In the genomic region with DNA sequence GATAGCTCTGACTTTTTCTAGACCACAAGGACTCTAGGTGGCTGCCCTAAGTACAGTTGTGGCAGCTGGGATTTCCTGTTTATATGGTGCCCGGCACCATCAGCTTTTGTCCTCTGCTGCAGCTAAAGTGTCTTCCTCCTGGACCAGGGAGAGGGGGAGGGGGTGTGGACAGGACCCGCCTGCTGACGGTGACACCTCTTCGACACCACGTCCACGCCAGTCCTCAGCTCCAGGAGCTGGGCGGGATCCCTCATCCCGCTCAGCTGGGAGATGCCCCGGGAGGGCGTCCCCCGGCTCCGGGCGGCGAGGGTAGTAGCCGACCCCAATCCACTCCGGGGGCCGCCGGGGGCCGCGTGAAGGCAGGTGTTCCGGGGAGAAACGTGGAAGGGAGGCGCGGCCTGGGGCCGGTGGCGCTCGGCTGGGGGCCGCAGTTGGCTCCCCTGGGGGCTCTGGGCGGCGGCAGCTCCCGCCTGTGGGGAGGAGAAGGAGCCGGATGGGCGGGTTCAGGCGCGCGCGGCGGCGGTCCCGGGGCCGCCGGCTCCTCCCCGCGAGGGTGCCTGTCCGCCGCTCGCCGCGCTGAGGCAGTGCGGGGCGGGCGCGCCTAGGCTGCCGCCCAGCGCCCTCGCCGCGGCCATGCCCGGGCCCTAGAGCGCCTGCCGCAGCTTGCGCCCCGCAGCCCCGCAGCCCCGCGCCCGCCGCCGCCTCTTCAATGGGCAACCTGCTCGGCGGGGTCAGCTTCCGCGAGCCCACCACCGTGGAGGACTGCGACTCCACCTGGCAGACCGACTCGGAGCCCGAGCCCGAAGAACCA, we compare ENCODE assay signal across 8 cellular contexts. TPM values are rescaled to one million over a fixed set of nuclear protein-coding genes. Genes with fewer than 3 reads are reported as not detected.
DNase-seq lines count a peak whose midpoint lies in the region; ATAC-seq and TF ChIP-seq lines count a peak whose summit lies in the region.

A gene (plus strand): TSS at position 584 of the 811 bp plus-strand sequence. CDS start 126 bp downstream, at position 710.

- H3K79me2 ChIP-seq in GM23248 (ENCODE audit: insufficient read depth), result peaks cover 40% of the 10 kb centered on the region

- H3K36me3 ChIP-seq in GM23248 (ENCODE audit: low read depth) (no peaks in the 10 kb centered on the region), RWPE2 (ENCODE audit: low read depth) (peaks cover 10% of the 10 kb centered on the region), stomach (no peaks in the 10 kb centered on the region)

- H4K20me1 ChIP-seq in GM23248 (ENCODE audit: insufficient read depth), result no peaks in the 10 kb centered on the region

- H3K9me3 Mint-ChIP-seq in nephron progenitor cell, result no peaks in the 10 kb centered on the region

- ATAC-seq in RWPE2 (ENCODE audit: low read depth), result peak; percentile 91

- H3K27ac ChIP-seq in GM23248 (peak within 1 kb of the TSS; percentile 54), RWPE2 (ENCODE audit: poor library complexity, severe bottlenecking) (peak within 1 kb of the TSS; percentile 56), stomach (peak within 1 kb of the TSS; percentile 81 to 96 (median 92))

- H3K9me3 ChIP-seq in GM23248 (ENCODE audit: low read depth) (no peaks in the 10 kb centered on the region), RWPE2 (ENCODE audit: severe bottlenecking) (no peaks in the 10 kb centered on the region), stomach (no peaks in the 10 kb centered on the region)

- TF ChIP-seq CTCF in RWPE2 (IDR thresholded peaks at IDR 0.05; ENCODE audit: poor library complexity, severe bottlenecking) (peak; percentile 56), nephron progenitor cell (IDR thresholded peaks at IDR 0.05) (no peak), stomach (IDR thresholded peaks at IDR 0.05) (peak in 1 of 7 experiments; percentile 46)

- peak within 1 kb of the TSS; percentile 97 for H2AFZ ChIP-seq in GM23248

- H3K4me1 Mint-ChIP-seq in nephron progenitor cell, result peaks cover 56% of the 10 kb centered on the region

- H3K4me2 ChIP-seq in GM23248 (ENCODE audit: unreplicated experiment), result peak within 1 kb of the TSS; percentile 90

- H3F3A ChIP-seq in GM23248 (ENCODE audit: insufficient read depth), result peaks cover 12% of the 10 kb centered on the region

- in situ Hi-C loops in GM23248 (cut with MboI), result no loop called here

- WGBS in GM23248 (ENCODE audit: low coverage in 1 of 2, low lambda C conversion rate in 2 of 2, missing lambda C conversion rate in 2 of 2), 2 experiments, result 1 to 2% methylated on average over 30 to 56 of the region's 79 CpGs
- 0 to 1% (median 0%) methylated on average over 2 to 73 of the region's 79 CpGs for WGBS in stomach, 5 donors

- H3K27me3 ChIP-seq in GM23248 (replicated peaks; ENCODE audit: insufficient read depth), result no peaks in the 10 kb centered on the region
- no peaks in the 10 kb centered on the region for H3K27me3 ChIP-seq in RWPE2 (ENCODE audit: insufficient read depth, poor library complexity, severe bottlenecking)
- H3K27me3 ChIP-seq in stomach, result no peaks in the 10 kb centered on the region

- no peak for TF ChIP-seq POLR2A in stomach (IDR thresholded peaks at IDR 0.05)

- no peaks in the 10 kb centered on the region for H3K9me2 ChIP-seq in GM23248 (ENCODE audit: insufficient read depth)

- H3K4me3 Mint-ChIP-seq in nephron progenitor cell, result peak within 1 kb of the TSS; percentile 88

- peaks cover 31% of the 10 kb centered on the region for H3K4me1 ChIP-seq in GM23248 (ENCODE audit: insufficient read depth)
- H3K4me1 ChIP-seq in RWPE2 (ENCODE audit: insufficient read depth, poor library complexity, severe bottlenecking), result peaks cover 46% of the 10 kb centered on the region
- peaks cover 19 to 49% (median 30%) of the 10 kb centered on the region in 4 donors for H3K4me1 ChIP-seq in stomach

- DNase-seq in EL (peak; percentile 83), GM23248 (peak; percentile 92), LHCN-M2 (ENCODE audit: low read depth) (peak; percentile 93), RWPE2 (ENCODE audit: low spot score) (no peak), fibroblast of the conjunctiva (ENCODE audit: low read depth) (peak; percentile 37), nephron progenitor cell (peak; percentile 77), stomach (peak; percentile 79)
- peak; percentile 67 for DNase-seq in activated effector memory CD4-positive, alpha-beta T cell treated with Interleukin-2 at 50 U/mL for 16 hours

- H3K27ac Mint-ChIP-seq in nephron progenitor cell, result peak within 1 kb of the TSS; percentile 36

- H3K4me3 ChIP-seq in GM23248 (peak within 1 kb of the TSS; percentile 83), RWPE2 (ENCODE audit: severe bottlenecking) (peak within 1 kb of the TSS; percentile 99), stomach (peak within 1 kb of the TSS; percentile 77 to 92 (median 84))

- H3K27me3 Mint-ChIP-seq in nephron progenitor cell (ENCODE audit: low read depth, poor library complexity), result peaks cover 7% of the 10 kb centered on the region

- H3K36me3 Mint-ChIP-seq in nephron progenitor cell (ENCODE audit: low read depth), result peaks cover 14% of the 10 kb centered on the region

- intact Hi-C loops in stomach (cut with DNase I; ENCODE audit: low total_unique reads), result no loop called here

- TF ChIP-seq EP300 in stomach (IDR thresholded peaks at IDR 0.05), result no peak

- peak within 1 kb of the TSS; percentile 78 for H3K9ac ChIP-seq in GM23248

RNA-seq across cellular contexts. Expression of the gene that starts here (rescaled TPM):
- total RNA-seq in GM23248 (2014; rRNA removed; shearing (Covaris generic)), result 19.9 and 22.5 TPM in 2 replicates
- 7.4 and 8.5 TPM in 2 replicates for polyA plus RNA-seq in GM23248 (2016; fragmentation: Nextera tagmentation; extraction: Ambion mirVana)
- total RNA-seq in LHCN-M2 (2014; rRNA removed), result 30.7 and 35.3 TPM in 2 replicates
- 12.0 TPM for polyA plus RNA-seq in LHCN-M2 (2012)
- 10 to 100 TPM in 4 of 5 donors, 1 to 10 TPM in 1; 2.6 to 27.0 (median 19.0) TPM for total RNA-seq in stomach
- polyA plus RNA-seq in stomach, result 10 to 100 TPM in 1 of 3 donors, 1 to 10 TPM in 2; 6.1 to 10.1 (median 6.3) TPM
